Comparison of ENCODE assay signal across 14 cellular contexts in genomic region chr20:24950836-24951525, GRCh38. TPM values are rescaled to one million over a fixed set of nuclear protein-coding genes. Genes with fewer than 3 reads are reported as not detected.
DNase-seq lines count a peak whose midpoint lies in the region; ATAC-seq and TF ChIP-seq lines count a peak whose summit lies in the region.
"Had no signal": no experiment of that assay in that cellular context is flagged by ENCODE, and none has a peak within 500 bp of the region (broad histone marks: within the 10 kb centered on the region; RNA-seq: fewer than 3 reads in every experiment).

No MANE protein-coding gene starts in this region.

- TF ChIP-seq CTCF in natural killer cell (IDR thresholded peaks at IDR 0.05) (no peak), GM10248 (IDR thresholded peaks at IDR 0.05; ENCODE audit: control extremely low read depth, extremely low read depth, low read depth, missing control alignments) (no peak)

- peaks cover 50% of the 10 kb centered on the region for H3K4me1 ChIP-seq in CD4-positive, CD25-positive, alpha-beta regulatory T cell (ENCODE audit: control insufficient read depth, insufficient read depth, low read length, poor library complexity, severe bottlenecking)

- ATAC-seq in CD4-positive, CD25-positive, alpha-beta regulatory T cell (ENCODE audit: low read depth in 2 of 2): no peak
- ATAC-seq in natural killer cell: no peak

- H3K27me3 ChIP-seq in CD4-positive, CD25-positive, alpha-beta regulatory T cell (ENCODE audit: control insufficient read depth, insufficient read depth, low read length): no peaks in the 10 kb centered on the region

- POLR2A ChIA-PET in GM10248 (lab: Yijun Ruan, JAX): no interaction called here

- no peak for DNase-seq in CD4-positive, CD25-positive, alpha-beta regulatory T cell
- peak; percentile 39 for DNase-seq in GM03348 (ENCODE audit: low spot score)
- DNase-seq in natural killer cell: peak; percentile 22
- no peak for DNase-seq in amygdala (lab: John Stamatoyannopoulos, UW)
- DNase-seq in GM10248 (ENCODE audit: extremely low spot score): no peak
- no peak for DNase-seq in germinal center (ENCODE audit: low spot score)
- DNase-seq: activated CD4-positive, CD25-positive, alpha-beta regulatory T cell; NCI-H1092 treated with DMSO at 0.1 percent for 48 hours; NCI-H510A had no signal

- peak overlapping the region; percentile 61 for H3K27ac ChIP-seq in CD4-positive, CD25-positive, alpha-beta regulatory T cell (ENCODE audit: insufficient read depth, low read length, poor library complexity, severe bottlenecking)

- H3K4me3 Mint-ChIP-seq in CD4-positive, CD25-positive, alpha-beta regulatory T cell: peak overlapping the region; percentile 73 to 87 (median 86)
- no peak overlapping the region for H3K4me3 Mint-ChIP-seq in activated naive CD8-positive, alpha-beta T cell
- H3K4me3 Mint-ChIP-seq in natural killer cell: peak overlapping the region; percentile 95
- H3K4me3 Mint-ChIP-seq: mesothelial cell of epicardium had no signal

- H3K9me3 Mint-ChIP-seq in CD4-positive, CD25-positive, alpha-beta regulatory T cell: peaks cover 0 to 21% (median 5%) of the 10 kb centered on the region in 7 donors
- peaks cover 10% of the 10 kb centered on the region for H3K9me3 Mint-ChIP-seq in activated naive CD8-positive, alpha-beta T cell (ENCODE audit: low read depth)
- H3K9me3 Mint-ChIP-seq in natural killer cell: no peaks in the 10 kb centered on the region

- H3K9me3 ChIP-seq in CD4-positive, CD25-positive, alpha-beta regulatory T cell (ENCODE audit: control insufficient read depth in 2 of 2, low read length in 2 of 2): peaks cover 0 to 2% of the 10 kb centered on the region in 2 experiments

- peaks cover 10 to 72% (median 44%) of the 10 kb centered on the region in 4 donors for H3K4me1 Mint-ChIP-seq in CD4-positive, CD25-positive, alpha-beta regulatory T cell
- peaks cover 60% of the 10 kb centered on the region for H3K4me1 Mint-ChIP-seq in activated naive CD8-positive, alpha-beta T cell (ENCODE audit: low read depth)
- peaks cover 75 to 93% of the 10 kb centered on the region in 2 donors for H3K4me1 Mint-ChIP-seq in natural killer cell
- H3K4me1 Mint-ChIP-seq: mesothelial cell of epicardium had no signal

- H3K27ac Mint-ChIP-seq in CD4-positive, CD25-positive, alpha-beta regulatory T cell: peak overlapping the region; percentile 74 to 95 (median 81)
- peak overlapping the region; percentile 46 for H3K27ac Mint-ChIP-seq in activated naive CD8-positive, alpha-beta T cell
- H3K27ac Mint-ChIP-seq in natural killer cell: peak overlapping the region; percentile 98 to 100
- H3K27ac Mint-ChIP-seq: mesothelial cell of epicardium had no signal

- H3K27me3 Mint-ChIP-seq in CD4-positive, CD25-positive, alpha-beta regulatory T cell: no peaks in the 10 kb centered on the region
- H3K27me3 Mint-ChIP-seq in activated naive CD8-positive, alpha-beta T cell: no peaks in the 10 kb centered on the region
- no peaks in the 10 kb centered on the region for H3K27me3 Mint-ChIP-seq in natural killer cell (ENCODE audit: low read depth in 2 of 2)

- CTCF ChIA-PET in GM10248 (lab: Yijun Ruan, JAX): no interaction called here

- H3K36me3 ChIP-seq in CD4-positive, CD25-positive, alpha-beta regulatory T cell (ENCODE audit: control insufficient read depth, insufficient read depth, low read length): peaks cover 4% of the 10 kb centered on the region

- intact Hi-C loops in natural killer cell (cut with micrococcal nuclease): loop anchor here (10.0 kb wide), 3 partner anchors 806 to 1586 kb away; partner anchors contain the start of gene GZF1

- H3K36me3 Mint-ChIP-seq in CD4-positive, CD25-positive, alpha-beta regulatory T cell: peaks cover 7% of the 10 kb centered on the region
- H3K36me3 Mint-ChIP-seq in activated naive CD8-positive, alpha-beta T cell: peaks cover 9% of the 10 kb centered on the region
- peaks cover 1% of the 10 kb centered on the region for H3K36me3 Mint-ChIP-seq in natural killer cell
- H3K36me3 Mint-ChIP-seq: mesothelial cell of epicardium had no signal

- peak overlapping the region; percentile 19 for H3K4me3 ChIP-seq in CD4-positive, CD25-positive, alpha-beta regulatory T cell (ENCODE audit: low read depth, low read length)

RNA-seq across cellular contexts. Expression of gene CST7, which starts 1.9 kb away (rescaled TPM):
- 30.7 TPM for total RNA-seq in CD4-positive, CD25-positive, alpha-beta regulatory T cell
- 100 to 1,000 TPM in 3 of 4 donors, 10 to 100 TPM in 1; 56.7 to 208 (median 161) TPM for polyA plus RNA-seq in CD4-positive, CD25-positive, alpha-beta regulatory T cell
- total RNA-seq in natural killer cell: 100 to 1,000 TPM; 590 to 700 (median 619) TPM
- total RNA-seq: dermis microvascular lymphatic vessel endothelial cell, HT-29, mesothelial cell of epicardium, pulmonary artery endothelial cell had no signal

RNA-seq across cellular contexts. Expression of gene APMAP, which starts 41.6 kb away (rescaled TPM):
- total RNA-seq in CD4-positive, CD25-positive, alpha-beta regulatory T cell: 28.2 TPM
- 10 to 100 TPM; 68.4 to 83.2 (median 72.4) TPM for polyA plus RNA-seq in CD4-positive, CD25-positive, alpha-beta regulatory T cell
- 100 to 1,000 TPM; 205 to 212 (median 207) TPM for total RNA-seq in natural killer cell

Comparison
In these comparisons a context has a peak if more than half of its experiments do, and no peak if none do; other contexts are left out.
1. DNase-seq: peak in GM03348 (single experiment) and natural killer cell (single experiment); none in CD4-positive, CD25-positive, alpha-beta regulatory T cell (0 of 3), amygdala (0 of 56), GM10248 (single experiment) and germinal center (single experiment).
2. H3K27ac Mint-ChIP-seq: peak in every context shown above with its lines; median percentile 99 in natural killer cell; 81 in CD4-positive, CD25-positive, alpha-beta regulatory T cell; 46 in activated naive CD8-positive, alpha-beta T cell.
3. RNA of gene CST7, which starts 1.9 kb away (total RNA-seq): 590 to 700 TPM in natural killer cell; 30.7 TPM in CD4-positive, CD25-positive, alpha-beta regulatory T cell (single experiment); every median in the first group is over 10 times any median in the second.